In genomic region chr3:38996193-38996592, GRCh38 we compare ENCODE assay signal across 24 cellular contexts. TPM values are rescaled to one million over a fixed set of nuclear protein-coding genes. Genes with fewer than 3 reads are reported as not detected.
"Had no signal": no experiment of that assay in that cellular context is flagged by ENCODE, and none has a peak within 500 bp of the region (broad histone marks: within the 10 kb centered on the region; RNA-seq: fewer than 3 reads in every experiment).

No MANE protein-coding gene starts in this region.

- H3K27ac ChIP-seq: neural progenitor cell, ovary, parathyroid adenoma, psoas muscle, right lobe of liver, sigmoid colon, stomach, thoracic aorta, thyroid gland, tibial nerve, upper lobe of left lung, vagina had no signal

- H3K9ac ChIP-seq: neural progenitor cell, parathyroid adenoma had no signal

- H3K36me3 ChIP-seq: neural progenitor cell, ovary, right lobe of liver, sigmoid colon, stomach, thoracic aorta, thyroid gland, tibial nerve, upper lobe of left lung, vagina had no signal

- H3K4me1 ChIP-seq: parathyroid adenoma, psoas muscle, right lobe of liver, sigmoid colon, stomach, thyroid gland, tibial nerve, upper lobe of left lung, vagina had no signal

- H2AFZ ChIP-seq: neural progenitor cell, parathyroid adenoma had no signal

- H3K79me2 ChIP-seq: parathyroid adenoma had no signal

- H3K4me2 ChIP-seq: neural progenitor cell had no signal

- DNase-seq: occipital lobe; ovary; posterior cingulate gyrus; psoas muscle; right cardiac atrium; right lobe of liver; sigmoid colon; small intestine; stimulated activated CD4-positive, alpha-beta T cell treated with anti-CD3 and anti-CD28 coated beads, Interleukin-15, amount 100 ng/mL, for 24 hours; stimulated activated CD4-positive, alpha-beta T cell treated with anti-CD3 and anti-CD28 coated beads, Interleukin-2, amount 100 ng/mL, for 24 hours; stimulated activated CD4-positive, alpha-beta T cell treated with anti-CD3 and anti-CD28 coated beads, Interleukin-2, amount 100 ng/mL, for 48 hours; stimulated activated CD4-positive, alpha-beta T cell treated with anti-CD3 and anti-CD28 coated beads, Interleukin-4, amount 100 ng/mL, for 24 hours; stimulated activated naive B cell treated with anti-CD40 and anti-IgM and Interleukin-4, amounts not matched to agents 10 μg/mL and 1 μg/mL and 100 μg/mL, for 72 hours; stimulated activated naive CD4-positive, alpha-beta T cell treated with Interleukin-2 at 50 U/mL for 16 hours; stomach; thyroid gland; upper lobe of left lung had no signal

- H3K27me3 ChIP-seq: neural progenitor cell, ovary, right lobe of liver, sigmoid colon, thyroid gland, tibial nerve, upper lobe of left lung, vagina had no signal

- H3K4me3 ChIP-seq: neural progenitor cell, ovary, psoas muscle, right lobe of liver, sigmoid colon, stomach, thoracic aorta, thyroid gland, tibial nerve, upper lobe of left lung, vagina had no signal

- ATAC-seq: psoas muscle; right cardiac atrium; right lobe of liver; stimulated activated effector memory CD8-positive, alpha-beta T cell treated with anti-CD3 and anti-CD28 coated beads, Interleukin-12 subunit alpha, Interleukin-12 subunit beta, amount 100 ng/mL, for 72 hours; stimulated activated naive B cell treated with anti-CD40 and anti-IgM and Interleukin-4, amounts not matched to agents 10 μg/mL and 1 μg/mL and 100 μg/mL, for 72 hours had no signal

- H3K9me3 ChIP-seq: ovary, psoas muscle, right lobe of liver, sigmoid colon, stomach, thoracic aorta, thyroid gland, tibial nerve, upper lobe of left lung, vagina had no signal

RNA-seq across cellular contexts. Expression of gene SCN11A, which starts 55.6 kb away (rescaled TPM):
- total RNA-seq: osteoblast, vagina had no signal
- polyA plus RNA-seq: right cardiac atrium had no signal
